Comparison of ENCODE assay signal across 9 cellular contexts in the genomic region with DNA sequence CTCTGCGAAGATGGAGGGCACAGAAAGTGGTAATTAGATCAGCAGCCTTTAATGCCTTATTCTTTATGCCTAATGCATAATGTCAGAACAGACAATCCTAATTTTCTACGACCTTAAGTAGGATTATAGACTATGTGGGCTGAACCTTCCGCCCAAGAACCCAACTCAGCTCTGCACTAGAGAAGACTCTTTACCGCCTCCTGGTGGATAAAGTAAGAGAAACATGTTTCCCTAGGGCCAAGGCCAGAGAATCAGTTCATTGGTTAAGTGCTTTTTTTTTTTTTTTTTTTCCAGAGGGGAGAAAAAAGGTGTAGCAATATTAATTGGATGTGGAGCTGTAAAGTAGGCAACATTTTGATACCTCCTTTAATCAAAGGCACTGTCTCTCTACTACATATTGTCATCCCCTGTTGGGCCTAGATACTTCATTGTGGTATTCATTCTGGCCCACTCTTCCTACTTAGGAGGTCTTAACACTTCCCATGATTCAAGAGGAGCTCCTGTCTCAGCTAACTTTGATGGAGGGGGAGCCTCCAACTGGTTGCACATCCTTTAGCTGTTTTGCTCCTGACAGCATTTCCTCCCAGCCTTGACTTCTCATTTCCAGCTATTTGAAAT.
DNase-seq lines count a peak whose midpoint lies in the region; ATAC-seq and TF ChIP-seq lines count a peak whose summit lies in the region.
"Had no signal": no experiment of that assay in that cellular context is flagged by ENCODE, and none has a peak within 500 bp of the region (broad histone marks: within the 10 kb centered on the region; RNA-seq: fewer than 3 reads in every experiment).

No MANE protein-coding gene starts in this region.

- no peaks in the 10 kb centered on the region for H3F3A ChIP-seq in GM23248 (ENCODE audit: insufficient read depth)

- TF ChIP-seq POLR2A in right lobe of liver (IDR thresholded peaks at IDR 0.05) (no peak), gastrocnemius medialis (IDR thresholded peaks at IDR 0.05) (no peak)

- H2AFZ ChIP-seq in DND-41 (ENCODE audit: low read depth, low read length), result no peak overlapping the region
- no peak overlapping the region for H2AFZ ChIP-seq in GM23248

- no peak overlapping the region for H3K4me2 ChIP-seq in DND-41 (ENCODE audit: insufficient read depth, low read length)
- no peak overlapping the region for H3K4me2 ChIP-seq in GM23248 (ENCODE audit: unreplicated experiment)

- H3K9me3 Mint-ChIP-seq in WTC11, result peaks cover 4% of the 10 kb centered on the region; the same call in 1 of the 2 replicates

- H4K20me1 ChIP-seq in DND-41 (ENCODE audit: insufficient read depth, low read length), result no peaks in the 10 kb centered on the region
- H4K20me1 ChIP-seq in GM23248 (ENCODE audit: insufficient read depth), result no peaks in the 10 kb centered on the region

- H3K4me1 Mint-ChIP-seq in WTC11, result 0 out of 2 replicates have a peak, but pooled peaks cover 2% of the 10 kb centered on the region
- H3K4me1 Mint-ChIP-seq: memory B cell had no signal

- 43 to 44% methylated on average over 4 of the region's 4 CpGs for WGBS in GM23248 (ENCODE audit: low coverage in 1 of 2, low lambda C conversion rate in 2 of 2, missing lambda C conversion rate in 2 of 2), 2 experiments
- WGBS in right lobe of liver (ENCODE audit: insufficient coverage, low coverage, low lambda C conversion rate, missing lambda C conversion rate), result 63% methylated on average over 4 of the region's 4 CpGs

- TF ChIP-seq CTCF in DND-41 (IDR thresholded peaks at IDR 0.05; ENCODE audit: borderline replicate concordance, extremely low read depth, low read length, poor library complexity, severe bottlenecking), result peak; percentile 70
- peak; percentile 61 for TF ChIP-seq CTCF in WTC11 (IDR thresholded peaks at IDR 0.05)
- TF ChIP-seq CTCF in right lobe of liver (IDR thresholded peaks at IDR 0.05), result peak; percentile 12 to 51 (median 26)
- TF ChIP-seq CTCF in gastrocnemius medialis (IDR thresholded peaks at IDR 0.05 in 4 of 5, conservative IDR thresholded peaks at IDR 0.05 in 1 of 5), result peak in 1 of 5 experiments; percentile 6

- in situ Hi-C loops in GM23248 (cut with MboI), result no loop called here
- in situ Hi-C loops in gastrocnemius medialis (cut with MboI; ENCODE audit: low sequenced_read_pairs in 4 of 4), result no loop called here

- CTCF ChIA-PET in WTC11 (lab: Charles Lee), result interaction anchor here (0.6 to 4.0 kb wide), 47 partner anchors 11 to 1758 kb away, joined by 3 to 24 read pairs (median 4); no protein-coding TSS in a partner anchor

- POLR2A ChIA-PET in WTC11 (lab: Charles Lee), result interaction anchor here (0.7 kb wide), 1 partner anchor 25 kb away, joined by 4 read pairs; no protein-coding TSS in a partner anchor

- intact Hi-C loops in right lobe of liver (cut with DNase I) (no loop called here), gastrocnemius medialis (cut with DNase I; ENCODE audit: low total_unique reads) (no loop called here)

- no peak overlapping the region for H3K9ac ChIP-seq in DND-41 (ENCODE audit: low read depth, low read length)
- no peak overlapping the region for H3K9ac ChIP-seq in GM23248

- H3K9me2 ChIP-seq in GM23248 (ENCODE audit: insufficient read depth), result no peaks in the 10 kb centered on the region

- peaks cover 2% of the 10 kb centered on the region for H3K27me3 ChIP-seq in DND-41 (ENCODE audit: insufficient read depth, low read length, poor library complexity)
- no peaks in the 10 kb centered on the region for H3K27me3 ChIP-seq in GM23248 (replicated peaks; ENCODE audit: insufficient read depth)
- no peaks in the 10 kb centered on the region for H3K27me3 ChIP-seq in right lobe of liver
- no peaks in the 10 kb centered on the region for H3K27me3 ChIP-seq in gastrocnemius medialis

- H3K9me3 ChIP-seq in DND-41 (ENCODE audit: insufficient read depth, low read length, severe bottlenecking) (no peaks in the 10 kb centered on the region), GM23248 (ENCODE audit: low read depth) (no peaks in the 10 kb centered on the region), right lobe of liver (peaks cover 0 to 2% (median 0%) of the 10 kb centered on the region in 4 donors), gastrocnemius medialis (no peaks in the 10 kb centered on the region)

- H3K79me2 ChIP-seq in DND-41 (ENCODE audit: insufficient read depth, low read length) (no peaks in the 10 kb centered on the region), GM23248 (ENCODE audit: insufficient read depth) (no peaks in the 10 kb centered on the region)

- H3K4me1 ChIP-seq in DND-41 (ENCODE audit: insufficient read depth, low read length), result no peaks in the 10 kb centered on the region
- H3K4me1 ChIP-seq in GM23248 (ENCODE audit: insufficient read depth), result no peaks in the 10 kb centered on the region
- H3K4me1 ChIP-seq in right lobe of liver, result no peaks in the 10 kb centered on the region
- H3K4me1 ChIP-seq in gastrocnemius medialis, result no peaks in the 10 kb centered on the region

- H3K36me3 ChIP-seq in DND-41 (ENCODE audit: insufficient read depth, low read length) (no peaks in the 10 kb centered on the region), GM23248 (ENCODE audit: low read depth) (no peaks in the 10 kb centered on the region), right lobe of liver (no peaks in the 10 kb centered on the region), gastrocnemius medialis (no peaks in the 10 kb centered on the region)

- H3K36me3 Mint-ChIP-seq in WTC11, result no peaks in the 10 kb centered on the region
- H3K36me3 Mint-ChIP-seq: memory B cell had no signal

- H3K27ac ChIP-seq in DND-41 (ENCODE audit: low read length) (no peak overlapping the region), GM23248 (no peak overlapping the region), right lobe of liver (no peak overlapping the region), gastrocnemius medialis (no peak overlapping the region)

- peaks cover 6% of the 10 kb centered on the region for H3K27me3 Mint-ChIP-seq in WTC11 (ENCODE audit: low read depth)

- H3K4me3 Mint-ChIP-seq in WTC11, result no peak overlapping the region
- H3K4me3 Mint-ChIP-seq: memory B cell had no signal

- H3K27ac Mint-ChIP-seq in WTC11, result no peak overlapping the region
- H3K27ac Mint-ChIP-seq: memory B cell had no signal

- no peak overlapping the region for H3K4me3 ChIP-seq in DND-41 (ENCODE audit: low read depth in 1 of 2, low read length in 2 of 2)
- no peak overlapping the region for H3K4me3 ChIP-seq in GM23248
- H3K4me3 ChIP-seq in right lobe of liver, result no peak overlapping the region
- no peak overlapping the region for H3K4me3 ChIP-seq in gastrocnemius medialis

- DNase-seq in DND-41 (peak; percentile 36), GM23248 (peak; percentile 57), WTC11 (ENCODE audit: low spot score) (peak; percentile 36), right lobe of liver (no peak), NCI-H187 treated with DMSO at 0.1 percent for 48 hours (lab: John Stamatoyannopoulos, UW) (no peak), gastrocnemius medialis (no peak)

- ATAC-seq in DND-41 (ENCODE audit: insufficient read depth, low read depth) (peak; percentile 60; the same call in 2 of the 3 replicates), WTC11 (peak; percentile 95), right lobe of liver (no peak), GM21825 (IDR thresholded peaks at IDR 0.05; ENCODE audit: unreplicated experiment) (no peak), gastrocnemius medialis (no peak), GM19328 (IDR thresholded peaks at IDR 0.05; ENCODE audit: unreplicated experiment) (no peak)

TF ChIP-seq in WTC11, 78 proteins besides CTCF, POLR2A, EP300 and RAD21 (continues in another document):
- TF ChIP-seq NFE2L1 (CRISPR knock-in tag; IDR thresholded peaks at IDR 0.05) (no peak), SMAD4 (CRISPR knock-in tag; IDR thresholded peaks at IDR 0.05) (no peak)
- TF ChIP-seq, protein P1, sequence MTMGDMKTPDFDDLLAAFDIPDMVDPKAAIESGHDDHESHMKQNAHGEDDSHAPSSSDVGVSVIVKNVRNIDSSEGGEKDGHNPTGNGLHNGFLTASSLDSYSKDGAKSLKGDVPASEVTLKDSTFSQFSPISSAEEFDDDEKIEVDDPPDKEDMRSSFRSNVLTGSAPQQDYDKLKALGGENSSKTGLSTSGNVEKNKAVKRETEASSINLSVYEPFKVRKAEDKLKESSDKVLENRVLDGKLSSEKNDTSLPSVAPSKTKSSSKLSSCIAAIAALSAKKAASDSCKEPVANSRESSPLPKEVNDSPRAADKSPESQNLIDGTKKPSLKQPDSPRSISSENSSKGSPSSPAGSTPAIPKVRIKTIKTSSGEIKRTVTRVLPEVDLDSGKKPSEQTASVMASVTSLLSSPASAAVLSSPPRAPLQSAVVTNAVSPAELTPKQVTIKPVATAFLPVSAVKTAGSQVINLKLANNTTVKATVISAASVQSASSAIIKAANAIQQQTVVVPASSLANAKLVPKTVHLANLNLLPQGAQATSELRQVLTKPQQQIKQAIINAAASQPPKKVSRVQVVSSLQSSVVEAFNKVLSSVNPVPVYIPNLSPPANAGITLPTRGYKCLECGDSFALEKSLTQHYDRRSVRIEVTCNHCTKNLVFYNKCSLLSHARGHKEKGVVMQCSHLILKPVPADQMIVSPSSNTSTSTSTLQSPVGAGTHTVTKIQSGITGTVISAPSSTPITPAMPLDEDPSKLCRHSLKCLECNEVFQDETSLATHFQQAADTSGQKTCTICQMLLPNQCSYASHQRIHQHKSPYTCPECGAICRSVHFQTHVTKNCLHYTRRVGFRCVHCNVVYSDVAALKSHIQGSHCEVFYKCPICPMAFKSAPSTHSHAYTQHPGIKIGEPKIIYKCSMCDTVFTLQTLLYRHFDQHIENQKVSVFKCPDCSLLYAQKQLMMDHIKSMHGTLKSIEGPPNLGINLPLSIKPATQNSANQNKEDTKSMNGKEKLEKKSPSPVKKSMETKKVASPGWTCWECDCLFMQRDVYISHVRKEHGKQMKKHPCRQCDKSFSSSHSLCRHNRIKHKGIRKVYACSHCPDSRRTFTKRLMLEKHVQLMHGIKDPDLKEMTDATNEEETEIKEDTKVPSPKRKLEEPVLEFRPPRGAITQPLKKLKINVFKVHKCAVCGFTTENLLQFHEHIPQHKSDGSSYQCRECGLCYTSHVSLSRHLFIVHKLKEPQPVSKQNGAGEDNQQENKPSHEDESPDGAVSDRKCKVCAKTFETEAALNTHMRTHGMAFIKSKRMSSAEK (CRISPR knock-in tag; IDR thresholded peaks at IDR 0.05; ENCODE audit: borderline replicate concordance), result no peak

Comparison
In these comparisons a context has a peak if more than half of its experiments do, and no peak if none do; other contexts are left out.
1. ATAC-seq: peak in DND-41 (single experiment) and WTC11 (single experiment); none in right lobe of liver (0 of 4), GM21825 (single experiment), gastrocnemius medialis (0 of 2) and GM19328 (single experiment).
2. DNase-seq: peak in DND-41 (single experiment), GM23248 (single experiment) and WTC11 (single experiment); none in right lobe of liver (0 of 3), NCI-H187 treated with DMSO at 0.1 percent for 48 hours (single experiment) and gastrocnemius medialis (0 of 2).